ENCODE assay signal across 9 cellular contexts in genomic region chr6:39670519-39670918, GRCh38. TPM values are rescaled to one million over a fixed set of nuclear protein-coding genes. Genes with fewer than 3 reads are reported as not detected.
"Had no signal": no experiment of that assay in that cellular context is flagged by ENCODE, and none has a peak within 500 bp of the region (broad histone marks: within the 10 kb centered on the region; RNA-seq: fewer than 3 reads in every experiment).

No MANE protein-coding gene starts in this region.

- H3K27ac ChIP-seq: HL-60, KMS-11 had no signal

- DNase-seq: IMR-90, KBM-7, KG1 had no signal

- FAIRE-seq: HTR-8/SVneo, K562 had no signal

- H3K4me2 ChIP-seq: KMS-11 had no signal

- H3K9ac ChIP-seq: KMS-11 had no signal

- ATAC-seq: K562 had no signal

- H3K4me3 ChIP-seq: K562 had no signal

RNA-seq across cellular contexts. Expression of gene KIF6, which starts 54.7 kb away (rescaled TPM):
- total RNA-seq: HT-29, K562 had no signal
- polyA plus RNA-seq: IgD-negative memory B cell, K562 had no signal
